In genomic region chr2:127342101-127342500, GRCh38 we compare ENCODE assay signal across 14 cellular contexts.
DNase-seq lines count a peak whose midpoint lies in the region; ATAC-seq and TF ChIP-seq lines count a peak whose summit lies in the region.
"Had no signal": no experiment of that assay in that cellular context is flagged by ENCODE, and none has a peak within 500 bp of the region (broad histone marks: within the 10 kb centered on the region; RNA-seq: fewer than 3 reads in every experiment).

No MANE protein-coding gene starts in this region.

- H3K27ac ChIP-seq in substantia nigra (ENCODE audit: low read depth, low read length, poor library complexity, severe bottlenecking), result no peak overlapping the region
- H3K27ac ChIP-seq: psoas muscle had no signal

- ATAC-seq in GM21423 (IDR thresholded peaks at IDR 0.05; ENCODE audit: unreplicated experiment) (peak; percentile 82), HG03139 (IDR thresholded peaks at IDR 0.05; ENCODE audit: unreplicated experiment) (peak; percentile 77)
- ATAC-seq: psoas muscle; stimulated activated naive CD8-positive, alpha-beta T cell treated with anti-CD3 and anti-CD28 coated beads, Interleukin-15, amount 100 ng/mL, for 72 hours had no signal

- DNase-seq in SIG-M5 (lab: John Stamatoyannopoulos, UW) (peak; percentile 14), RKO (ENCODE audit: low spot score) (no peak), NAMALWA (ENCODE audit: low spot score) (no peak), NCI-H2029 treated with DMSO at 0.1 percent for 48 hours (lab: John Stamatoyannopoulos, UW) (no peak), substantia nigra (lab: John Stamatoyannopoulos, UW) (no peak)
- DNase-seq: activated naive CD4-positive, alpha-beta T cell treated with Interleukin-2 at 50 U/mL for 16 hours; central memory CD4-positive, alpha-beta T cell; erythroblast; psoas muscle; stimulated activated CD4-positive, alpha-beta T cell treated with anti-CD3 and anti-CD28 coated beads, Interleukin-2, amount 100 ng/mL, for 48 hours; stimulated activated naive CD8-positive, alpha-beta T cell treated with anti-CD3 and anti-CD28 coated beads, Interleukin-15, amount 100 ng/mL, for 72 hours had no signal

- peak; percentile 7 for TF ChIP-seq CTCF in GM12873 (IDR thresholded peaks at IDR 0.05; ENCODE audit: insufficient read depth, low read depth, low read length, missing control alignments)
